In genomic region chr1:87644500-87645245, GRCh38 we compare ENCODE assay signal across 10 cellular contexts.
A peak's percentile ranks its signal among the peaks of the same experiment; 100 is the strongest.
DNase-seq lines count a peak whose midpoint lies in the region.
"Had no signal": no experiment of that assay in that cellular context is flagged by ENCODE, and none has a peak within 500 bp of the region (broad histone marks: within the 10 kb centered on the region; RNA-seq: fewer than 3 reads in every experiment).

No MANE protein-coding gene starts in this region.

- no peaks in the 10 kb centered on the region for H3K9me3 Mint-ChIP-seq in activated CD4-positive, alpha-beta T cell treated with anti-CD3 and anti-CD28 coated beads, Interleukin-2, amount 10 ng/mL, durations not matched to agents 24 days and 14 days

- H3K36me3 ChIP-seq in SK-N-MC (ENCODE audit: insufficient read depth, low read length) = no peaks in the 10 kb centered on the region
- H3K36me3 ChIP-seq: adrenal gland had no signal

- no peak overlapping the region for H3K4me3 Mint-ChIP-seq in activated CD4-positive, alpha-beta T cell treated with anti-CD3 and anti-CD28 coated beads, Interleukin-2, amount 10 ng/mL, durations not matched to agents 24 days and 14 days

- no peaks in the 10 kb centered on the region for H3K27me3 Mint-ChIP-seq in activated CD4-positive, alpha-beta T cell treated with anti-CD3 and anti-CD28 coated beads, Interleukin-2, amount 10 ng/mL, durations not matched to agents 24 days and 14 days

- no peak overlapping the region for H3K9ac ChIP-seq in SK-N-MC (ENCODE audit: insufficient read length)

- peak; percentile 25 for DNase-seq in activated CD4-positive, alpha-beta T cell treated with anti-CD3 and anti-CD28 coated beads, Interleukin-2, amount 10 ng/mL, durations not matched to agents 24 days and 14 days
- no peak for DNase-seq in activated CD4-positive, alpha-beta T cell treated with anti-CD3 and anti-CD28 coated beads, Interleukin-2, amount 50 U/mL, for 48 hours
- DNase-seq in SK-N-MC (ENCODE audit: low read depth, low spot score) = no peak
- DNase-seq in glomerular visceral epithelial cell (ENCODE audit: extremely low spot score) = peak; percentile 70
- peak; percentile 54 for DNase-seq in superior temporal gyrus (ENCODE audit: extremely low spot score)
- no peak for DNase-seq in mucosa of gallbladder (ENCODE audit: low spot score)
- no peak for DNase-seq in NCI-H82 (lab: John Stamatoyannopoulos, UW)
- no peak for DNase-seq in HK-2 (ENCODE audit: unreplicated experiment)
- DNase-seq: adrenal gland, NCI-H1930 had no signal

- H3K27ac Mint-ChIP-seq in activated CD4-positive, alpha-beta T cell treated with anti-CD3 and anti-CD28 coated beads, Interleukin-2, amount 10 ng/mL, durations not matched to agents 24 days and 14 days = no peak overlapping the region

- intact Hi-C loops in activated CD4-positive, alpha-beta T cell treated with anti-CD3 and anti-CD28 coated beads, Interleukin-2, amount 10 ng/mL, durations not matched to agents 24 days and 14 days (cut with micrococcal nuclease) = no loop called here

- no peaks in the 10 kb centered on the region for H3K9me3 ChIP-seq in SK-N-MC (ENCODE audit: low read depth, low read length)
- H3K9me3 ChIP-seq: adrenal gland had no signal

- peak overlapping the region; percentile 25; the same call in 1 of the 2 replicates for H3K27ac ChIP-seq in SK-N-MC
- H3K27ac ChIP-seq: adrenal gland had no signal

- no peak overlapping the region for H3K4me3 ChIP-seq in SK-N-MC
- H3K4me3 ChIP-seq: adrenal gland had no signal

- H3K4me1 Mint-ChIP-seq in activated CD4-positive, alpha-beta T cell treated with anti-CD3 and anti-CD28 coated beads, Interleukin-2, amount 10 ng/mL, durations not matched to agents 24 days and 14 days = no peaks in the 10 kb centered on the region

- H3K36me3 Mint-ChIP-seq in activated CD4-positive, alpha-beta T cell treated with anti-CD3 and anti-CD28 coated beads, Interleukin-2, amount 10 ng/mL, durations not matched to agents 24 days and 14 days (ENCODE audit: low read depth) = no peaks in the 10 kb centered on the region

Comparison
In these comparisons a context has a peak if more than half of its experiments do, and no peak if none do; other contexts are left out.
1. DNase-seq: peak in activated CD4-positive, alpha-beta T cell treated with anti-CD3 and anti-CD28 coated beads, Interleukin-2, amount 10 ng/mL, durations not matched to agents 24 days and 14 days (single experiment), glomerular visceral epithelial cell (single experiment) and superior temporal gyrus (single experiment); none in activated CD4-positive, alpha-beta T cell treated with anti-CD3 and anti-CD28 coated beads, Interleukin-2, amount 50 U/mL, for 48 hours (0 of 2), SK-N-MC (single experiment), mucosa of gallbladder (single experiment), NCI-H82 (single experiment) and HK-2 (single experiment).